In the genomic region with DNA sequence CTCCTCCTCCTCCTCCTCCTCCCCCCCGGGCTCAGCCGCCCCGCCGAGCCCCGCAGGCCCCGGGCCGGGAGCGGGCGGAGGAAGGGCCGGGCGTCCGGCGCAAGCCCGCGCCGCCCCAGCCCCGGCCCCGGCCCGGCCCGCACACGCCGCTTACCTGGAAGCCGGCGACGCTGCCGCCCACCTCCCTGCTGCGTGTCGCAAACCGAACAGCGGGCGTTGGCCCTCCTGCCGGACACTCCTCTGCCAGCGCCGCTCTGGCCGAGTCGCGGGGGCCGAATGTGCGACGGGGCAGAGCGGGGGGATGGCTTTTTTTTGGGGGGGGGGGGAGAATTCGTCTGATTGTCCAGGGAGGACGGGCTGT, we compare ENCODE assay signal across 10 cellular contexts. TPM values are rescaled to one million over a fixed set of nuclear protein-coding genes. Genes with fewer than 3 reads are reported as not detected.
A peak's percentile ranks its signal among the peaks of the same experiment; 100 is the strongest.
DNase-seq lines count a peak whose midpoint lies in the region; ATAC-seq and TF ChIP-seq lines count a peak whose summit lies in the region.
"Had no signal": no experiment of that assay in that cellular context is flagged by ENCODE, and none has a peak within 500 bp of the region (broad histone marks: within the 10 kb centered on the region; RNA-seq: fewer than 3 reads in every experiment).

No MANE protein-coding gene starts in this region.

- peaks cover 27 to 100% (median 35%) of the 10 kb centered on the region in 4 donors for H3K27me3 ChIP-seq in esophagus squamous epithelium
- H3K27me3 ChIP-seq in neural progenitor cell: peaks cover 100% of the 10 kb centered on the region

- H3K9me3 Mint-ChIP-seq in neural progenitor cell: no peaks in the 10 kb centered on the region
- no peaks in the 10 kb centered on the region for H3K9me3 Mint-ChIP-seq in activated CD8-positive, alpha-beta memory T cell treated with anti-CD3 and anti-CD28 coated beads, Interleukin-2, amount 10 ng/mL, durations not matched to agents 7 days and 5 days (ENCODE audit: low read depth)

- TF ChIP-seq CTCF in esophagus squamous epithelium (IDR thresholded peaks at IDR 0.05) (no peak), neural progenitor cell (IDR thresholded peaks at IDR 0.05) (no peak)

- H3K27me3 Mint-ChIP-seq in neural progenitor cell (ENCODE audit: insufficient read depth, low read depth): peaks cover 47% of the 10 kb centered on the region
- H3K27me3 Mint-ChIP-seq in activated CD8-positive, alpha-beta memory T cell treated with anti-CD3 and anti-CD28 coated beads, Interleukin-2, amount 10 ng/mL, durations not matched to agents 7 days and 5 days: peaks cover 69% of the 10 kb centered on the region

- H3K27ac ChIP-seq in esophagus squamous epithelium (peak overlapping the region in 2 of 4 donors; percentile 42 to 49), neural progenitor cell (no peak overlapping the region)
- H3K27ac ChIP-seq: KMS-11 had no signal

- H3K36me3 ChIP-seq in esophagus squamous epithelium: no peaks in the 10 kb centered on the region
- no peaks in the 10 kb centered on the region for H3K36me3 ChIP-seq in neural progenitor cell

- H3K36me3 Mint-ChIP-seq in neural progenitor cell: no peaks in the 10 kb centered on the region
- H3K36me3 Mint-ChIP-seq in activated CD8-positive, alpha-beta memory T cell treated with anti-CD3 and anti-CD28 coated beads, Interleukin-2, amount 10 ng/mL, durations not matched to agents 7 days and 5 days: no peaks in the 10 kb centered on the region

- H3K4me3 ChIP-seq in esophagus squamous epithelium (peak overlapping the region in 3 of 4 donors; percentile 28 to 65 (median 42)), neural progenitor cell (peak overlapping the region; percentile 53)

- no peak for TF ChIP-seq POLR2A in esophagus squamous epithelium (IDR thresholded peaks at IDR 0.05)

- no peak for ATAC-seq in activated CD8-positive, alpha-beta memory T cell treated with anti-CD3 and anti-CD28 coated beads, Interleukin-2, amount 10 ng/mL, durations not matched to agents 7 days and 5 days
- ATAC-seq in HG02678 (IDR thresholded peaks at IDR 0.05; ENCODE audit: unreplicated experiment): no peak
- no peak for ATAC-seq in HG03280 (IDR thresholded peaks at IDR 0.05; ENCODE audit: unreplicated experiment)

- WGBS in esophagus squamous epithelium, 2 donors: 0% methylated on average over 1 of the region's 43 CpGs; no CpG with 5 or more reads in 1 of the 2 donors

- CTCF ChIA-PET in activated CD8-positive, alpha-beta memory T cell treated with anti-CD3 and anti-CD28 coated beads, Interleukin-2, amount 10 ng/mL, durations not matched to agents 7 days and 5 days (lab: Charles Lee): no interaction called here

- H3K9ac ChIP-seq in neural progenitor cell: no peak overlapping the region
- H3K9ac ChIP-seq: KMS-11 had no signal

- peak; percentile 91 for DNase-seq in 8988T
- DNase-seq in NCI-H69 (lab: John Stamatoyannopoulos, UW): peak; percentile 68
- DNase-seq in esophagus squamous epithelium (lab: John Stamatoyannopoulos, UW): no peak
- peak; percentile 72 for DNase-seq in neural progenitor cell (ENCODE audit: low spot score)
- no peak for DNase-seq in activated CD8-positive, alpha-beta memory T cell treated with anti-CD3 and anti-CD28 coated beads, Interleukin-2, amount 10 ng/mL, durations not matched to agents 7 days and 5 days
- no peak for DNase-seq in NCI-H446 (lab: John Stamatoyannopoulos, UW)

- H3K9me3 ChIP-seq in esophagus squamous epithelium (no peaks in the 10 kb centered on the region), neural progenitor cell (ENCODE audit: low read depth) (no peaks in the 10 kb centered on the region)

- peaks cover 7% of the 10 kb centered on the region for H3F3A ChIP-seq in neural progenitor cell (ENCODE audit: low read depth)

- peaks cover 16% of the 10 kb centered on the region for H3K4me1 Mint-ChIP-seq in neural progenitor cell
- H3K4me1 Mint-ChIP-seq in activated CD8-positive, alpha-beta memory T cell treated with anti-CD3 and anti-CD28 coated beads, Interleukin-2, amount 10 ng/mL, durations not matched to agents 7 days and 5 days: peaks cover 10% of the 10 kb centered on the region

- H2AFZ ChIP-seq in neural progenitor cell (replicated peaks): no peak overlapping the region

- peak overlapping the region; percentile 93 for H3K4me2 ChIP-seq in neural progenitor cell
- H3K4me2 ChIP-seq: KMS-11 had no signal

- H3K79me2 ChIP-seq in neural progenitor cell (ENCODE audit: low read depth): no peaks in the 10 kb centered on the region

- peak overlapping the region; percentile 86 for H3K4me3 Mint-ChIP-seq in neural progenitor cell
- H3K4me3 Mint-ChIP-seq in activated CD8-positive, alpha-beta memory T cell treated with anti-CD3 and anti-CD28 coated beads, Interleukin-2, amount 10 ng/mL, durations not matched to agents 7 days and 5 days: no peak overlapping the region

- no peak overlapping the region for H3K27ac Mint-ChIP-seq in neural progenitor cell
- H3K27ac Mint-ChIP-seq in activated CD8-positive, alpha-beta memory T cell treated with anti-CD3 and anti-CD28 coated beads, Interleukin-2, amount 10 ng/mL, durations not matched to agents 7 days and 5 days: no peak overlapping the region

- intact Hi-C loops in esophagus squamous epithelium (cut with DNase I): no loop called here

- H3K4me1 ChIP-seq in esophagus squamous epithelium: peaks cover 6 to 50% (median 30%) of the 10 kb centered on the region in 3 donors
- H3K4me1 ChIP-seq in neural progenitor cell: no peaks in the 10 kb centered on the region

- H4K20me1 ChIP-seq in neural progenitor cell (ENCODE audit: low read depth): peaks cover 26% of the 10 kb centered on the region

RNA-seq across cellular contexts. Expression of a gene that starts 1.1 kb away (rescaled TPM):
- total RNA-seq in esophagus squamous epithelium: 10 to 100 TPM in 1 of 4 donors, 1 to 10 TPM in 2, under 1 TPM in 1; 0.76 to 35.3 (median 2.8) TPM
- 0.45 and 3.3 TPM in 2 replicates for total RNA-seq in neural progenitor cell (ENCODE audit: low replicate concordance)
- total RNA-seq in activated CD8-positive, alpha-beta memory T cell treated with anti-CD3 and anti-CD28 coated beads, Interleukin-2, amount 10 ng/mL, durations not matched to agents 7 days and 5 days: under 1 TPM in 1 of 2 experiments, not detected in 1; 0.91 TPM

RNA-seq across cellular contexts. Expression of a gene that starts 23.0 kb away (rescaled TPM):
- total RNA-seq in esophagus squamous epithelium: not detected
- not detected in 2 replicates for total RNA-seq in neural progenitor cell (ENCODE audit: low replicate concordance)
- total RNA-seq in activated CD8-positive, alpha-beta memory T cell treated with anti-CD3 and anti-CD28 coated beads, Interleukin-2, amount 10 ng/mL, durations not matched to agents 7 days and 5 days: not detected
- total RNA-seq: fibroblast of lung had no signal

RNA-seq across cellular contexts. Expression of a gene that starts 33.6 kb away (rescaled TPM):
- under 1 TPM in 2 of 4 donors, not detected in 2; 0.34 to 0.76 TPM for total RNA-seq in esophagus squamous epithelium
- 2.0 and 6.2 TPM in 2 replicates for total RNA-seq in neural progenitor cell (ENCODE audit: low replicate concordance)
- total RNA-seq in activated CD8-positive, alpha-beta memory T cell treated with anti-CD3 and anti-CD28 coated beads, Interleukin-2, amount 10 ng/mL, durations not matched to agents 7 days and 5 days: not detected

Comparison
In these comparisons a context has a peak if more than half of its experiments do, and no peak if none do; other contexts are left out.
1. DNase-seq: peak in 8988T (single experiment), NCI-H69 (single experiment) and neural progenitor cell (single experiment); none in esophagus squamous epithelium (single experiment), activated CD8-positive, alpha-beta memory T cell treated with anti-CD3 and anti-CD28 coated beads, Interleukin-2, amount 10 ng/mL, durations not matched to agents 7 days and 5 days (single experiment) and NCI-H446 (0 of 2).